In genomic region chr11:1876361-1877063, GRCh38 we compare ENCODE assay signal across 6 cellular contexts. TPM values are rescaled to one million over a fixed set of nuclear protein-coding genes. Genes with fewer than 3 reads are reported as not detected.
DNase-seq lines count a peak whose midpoint lies in the region; ATAC-seq and TF ChIP-seq lines count a peak whose summit lies in the region.

No MANE protein-coding gene starts in this region.

- no peaks in the 10 kb centered on the region for H3K9me3 ChIP-seq in esophagus muscularis mucosa

- peak; percentile 52 to 63 (median 60) for TF ChIP-seq CTCF in esophagus muscularis mucosa (IDR thresholded peaks at IDR 0.05)

- POLR2A ChIA-PET in activated CD4-positive, alpha-beta memory T cell treated with anti-CD3 and anti-CD28 coated beads for 36 hours (lab: Charles Lee): interaction anchor here (1.0 kb wide), 1 partner anchor 22 kb away, joined by 3 read pairs; no protein-coding TSS in a partner anchor

- peaks cover 50 to 79% (median 69%) of the 10 kb centered on the region in 4 donors for H3K4me1 ChIP-seq in esophagus muscularis mucosa

- H3K27ac ChIP-seq in esophagus muscularis mucosa (replicated peaks in 1 of 4): peak overlapping the region; percentile 74 to 84 (median 80)

- peak overlapping the region; percentile 5 for H3K27ac Mint-ChIP-seq in stimulated activated naive B cell treated with anti-CD40 and anti-IgM and Interleukin-4, amounts not matched to agents 10 μg/mL and 1 μg/mL and 100 μg/mL, for 72 hours
- no peak overlapping the region for H3K27ac Mint-ChIP-seq in activated CD4-positive, alpha-beta memory T cell treated with anti-CD3 and anti-CD28 coated beads for 36 hours

- peaks cover 20 to 30% of the 10 kb centered on the region in 2 donors for H3K36me3 Mint-ChIP-seq in stimulated activated naive B cell treated with anti-CD40 and anti-IgM and Interleukin-4, amounts not matched to agents 10 μg/mL and 1 μg/mL and 100 μg/mL, for 72 hours
- H3K36me3 Mint-ChIP-seq in activated CD4-positive, alpha-beta memory T cell treated with anti-CD3 and anti-CD28 coated beads for 36 hours: no peaks in the 10 kb centered on the region

- intact Hi-C loops in esophagus muscularis mucosa (cut with DNase I): no loop called here
- intact Hi-C loops in activated CD4-positive, alpha-beta memory T cell treated with anti-CD3 and anti-CD28 coated beads for 36 hours (cut with micrococcal nuclease): no loop called here

- H3K27me3 Mint-ChIP-seq in stimulated activated naive B cell treated with anti-CD40 and anti-IgM and Interleukin-4, amounts not matched to agents 10 μg/mL and 1 μg/mL and 100 μg/mL, for 72 hours: no peaks in the 10 kb centered on the region
- no peaks in the 10 kb centered on the region for H3K27me3 Mint-ChIP-seq in activated CD4-positive, alpha-beta memory T cell treated with anti-CD3 and anti-CD28 coated beads for 36 hours

- H3K9me3 Mint-ChIP-seq in stimulated activated naive B cell treated with anti-CD40 and anti-IgM and Interleukin-4, amounts not matched to agents 10 μg/mL and 1 μg/mL and 100 μg/mL, for 72 hours: no peaks in the 10 kb centered on the region
- H3K9me3 Mint-ChIP-seq in activated CD4-positive, alpha-beta memory T cell treated with anti-CD3 and anti-CD28 coated beads for 36 hours: no peaks in the 10 kb centered on the region

- TF ChIP-seq POLR2A in esophagus muscularis mucosa (IDR thresholded peaks at IDR 0.05; ENCODE audit: low read depth): no peak

- H3K27me3 ChIP-seq in esophagus muscularis mucosa: peaks cover 0 to 7% (median 0%) of the 10 kb centered on the region in 4 donors

- H3K36me3 ChIP-seq in esophagus muscularis mucosa: no peaks in the 10 kb centered on the region

- H3K4me1 Mint-ChIP-seq in stimulated activated naive B cell treated with anti-CD40 and anti-IgM and Interleukin-4, amounts not matched to agents 10 μg/mL and 1 μg/mL and 100 μg/mL, for 72 hours: peaks cover 43 to 83% of the 10 kb centered on the region in 2 donors
- H3K4me1 Mint-ChIP-seq in activated CD4-positive, alpha-beta memory T cell treated with anti-CD3 and anti-CD28 coated beads for 36 hours (ENCODE audit: low read depth): peaks cover 13% of the 10 kb centered on the region

- TF ChIP-seq EP300 in esophagus muscularis mucosa (IDR thresholded peaks at IDR 0.05): no peak

- no peak for ATAC-seq in stimulated activated naive B cell treated with anti-CD40 and anti-IgM and Interleukin-4, amounts not matched to agents 10 μg/mL and 1 μg/mL and 100 μg/mL, for 72 hours (replicated peaks)
- ATAC-seq in GM21390 (IDR thresholded peaks at IDR 0.05; ENCODE audit: unreplicated experiment): no peak

- CTCF ChIA-PET in activated CD4-positive, alpha-beta memory T cell treated with anti-CD3 and anti-CD28 coated beads for 36 hours (lab: Charles Lee): interaction anchor here (0.6 to 2.6 kb wide), 10 partner anchors 12 to 275 kb away, joined by 3 to 7 read pairs (median 4); partner anchors contain the start of gene LSP1

- H3K4me3 ChIP-seq in esophagus muscularis mucosa: peak overlapping the region; percentile 18 to 26 (median 23)

- WGBS in esophagus muscularis mucosa: 16% methylated on average over 16 of the region's 26 CpGs

- H3K4me3 Mint-ChIP-seq in stimulated activated naive B cell treated with anti-CD40 and anti-IgM and Interleukin-4, amounts not matched to agents 10 μg/mL and 1 μg/mL and 100 μg/mL, for 72 hours: no peak overlapping the region
- H3K4me3 Mint-ChIP-seq in activated CD4-positive, alpha-beta memory T cell treated with anti-CD3 and anti-CD28 coated beads for 36 hours: no peak overlapping the region

- in situ Hi-C loops in KBM-7 (cut with MboI; ENCODE audit: low pct_unique_long_range_greater_than_20kb, low sequenced_read_pairs): no loop called here

- peak; percentile 98 for DNase-seq in 8988T
- DNase-seq in KBM-7: peak; percentile 39
- no peak for DNase-seq in esophagus muscularis mucosa (ENCODE audit: extremely low spot score)
- no peak for DNase-seq in stimulated activated naive B cell treated with anti-CD40 and anti-IgM and Interleukin-4, amounts not matched to agents 10 μg/mL and 1 μg/mL and 100 μg/mL, for 72 hours
- no peak for DNase-seq in activated CD4-positive, alpha-beta memory T cell treated with anti-CD3 and anti-CD28 coated beads for 36 hours

RNA-seq across cellular contexts. Expression of gene PRR33, which starts 15.2 kb away (rescaled TPM):
- total RNA-seq in esophagus muscularis mucosa: not detected
- under 1 TPM in 1 of 2 experiments, not detected in 1; 0.07 TPM for total RNA-seq in activated CD4-positive, alpha-beta memory T cell treated with anti-CD3 and anti-CD28 coated beads for 36 hours

RNA-seq across cellular contexts. Expression of gene LSP1, which starts 23.6 kb away (rescaled TPM):
- 10 to 100 TPM; 10.3 to 36.5 (median 35.4) TPM for total RNA-seq in esophagus muscularis mucosa
- total RNA-seq in activated CD4-positive, alpha-beta memory T cell treated with anti-CD3 and anti-CD28 coated beads for 36 hours: 100 to 1,000 TPM; 179 to 181 TPM

RNA-seq across cellular contexts. Expression of gene TNNI2, which starts 37.7 kb away (rescaled TPM):
- 1 to 10 TPM in 1 of 4 donors, not detected in 3; 4.2 TPM for total RNA-seq in esophagus muscularis mucosa
- not detected for total RNA-seq in activated CD4-positive, alpha-beta memory T cell treated with anti-CD3 and anti-CD28 coated beads for 36 hours

RNA-seq across cellular contexts. Expression of gene SYT8, which starts 41.7 kb away (rescaled TPM):
- total RNA-seq in esophagus muscularis mucosa: not detected
- total RNA-seq in activated CD4-positive, alpha-beta memory T cell treated with anti-CD3 and anti-CD28 coated beads for 36 hours: not detected

RNA-seq across cellular contexts. Expression of gene TNNT3, which starts 43.0 kb away (rescaled TPM):
- 1 to 10 TPM; 2.8 to 6.0 (median 3.6) TPM for total RNA-seq in esophagus muscularis mucosa
- 1 to 10 TPM; 6.0 to 6.8 TPM for total RNA-seq in activated CD4-positive, alpha-beta memory T cell treated with anti-CD3 and anti-CD28 coated beads for 36 hours

Comparison
In these comparisons a context has a peak if more than half of its experiments do, and no peak if none do; other contexts are left out.
1. DNase-seq: peak in 8988T (single experiment) and KBM-7 (single experiment); none in esophagus muscularis mucosa (single experiment), stimulated activated naive B cell treated with anti-CD40 and anti-IgM and Interleukin-4, amounts not matched to agents 10 μg/mL and 1 μg/mL and 100 μg/mL, for 72 hours (single experiment) and activated CD4-positive, alpha-beta memory T cell treated with anti-CD3 and anti-CD28 coated beads for 36 hours (single experiment).
2. RNA of gene LSP1, which starts 23.6 kb away (total RNA-seq): 179 to 181 TPM in activated CD4-positive, alpha-beta memory T cell treated with anti-CD3 and anti-CD28 coated beads for 36 hours; 10.3 to 36.5 TPM in esophagus muscularis mucosa; every median in the first group is over 4 times any median in the second.